ENCODE assay signal across 21 cellular contexts in genomic region chr16:23771027-23771426, GRCh38. TPM values are rescaled to one million over a fixed set of nuclear protein-coding genes. Genes with fewer than 3 reads are reported as not detected.
DNase-seq lines count a peak whose midpoint lies in the region; ATAC-seq, FAIRE-seq and TF ChIP-seq lines count a peak whose summit lies in the region.
"Had no signal": no experiment of that assay in that cellular context is flagged by ENCODE, and none has a peak within 500 bp of the region (broad histone marks: within the 10 kb centered on the region; RNA-seq: fewer than 3 reads in every experiment).

No MANE protein-coding gene starts in this region.

- no peaks in the 10 kb centered on the region for H3K9me1 ChIP-seq in keratinocyte (ENCODE audit: control insufficient read depth, extremely low read depth, insufficient read depth, low read length)

- H3K27me3 ChIP-seq in PC-3 (ENCODE audit: low read length) (peaks cover 11% of the 10 kb centered on the region), bronchial epithelial cell (ENCODE audit: control insufficient read depth, insufficient read depth, low read length) (no peaks in the 10 kb centered on the region), keratinocyte (ENCODE audit: control insufficient read depth, extremely low read depth, insufficient read depth, low read length) (no peaks in the 10 kb centered on the region), MG63 (no peaks in the 10 kb centered on the region; the same call in 1 of the 2 replicates), sigmoid colon (no peaks in the 10 kb centered on the region)

- TF ChIP-seq POLR2A in sigmoid colon (IDR thresholded peaks at IDR 0.05), result no peak

- intact Hi-C loops in PC-3 (cut with micrococcal nuclease), result no loop called here
- intact Hi-C loops in sigmoid colon (cut with DNase I), result no loop called here

- no peak overlapping the region for H3K27ac ChIP-seq in PC-3 (ENCODE audit: low read length)
- H3K27ac ChIP-seq in keratinocyte (ENCODE audit: control insufficient read depth, insufficient read depth, low read length), result peak overlapping the region; percentile 78
- peak overlapping the region in 14 of 21 experiments; percentile 3 to 77 (median 44) for H3K27ac ChIP-seq in skin epidermis
- no peak overlapping the region for H3K27ac ChIP-seq in sigmoid colon

- dilution Hi-C loops in keratinocyte (cut with MboI; ENCODE audit: extremely low pct_ligation_motif_present, low sequenced_read_pairs), result no loop called here

- H3K4me2 ChIP-seq in PC-3 (ENCODE audit: low read length), result no peak overlapping the region
- peak overlapping the region; percentile 46 for H3K4me2 ChIP-seq in keratinocyte (ENCODE audit: control insufficient read depth, extremely low read depth, insufficient read depth, low read depth, low read length)

- BruUV-seq in PC-3 (replicated peaks; lab: Mats Ljungman, UMichigan), result no TSS peak

- no peak for ATAC-seq in PC-3
- ATAC-seq in GM18867 (IDR thresholded peaks at IDR 0.05; ENCODE audit: unreplicated experiment), result no peak

- H3F3A ChIP-seq in PC-3 (ENCODE audit: low read length, unreplicated experiment), result no peaks in the 10 kb centered on the region

- H3K9me2 ChIP-seq in PC-3 (replicated peaks; ENCODE audit: low read length), result no peaks in the 10 kb centered on the region

- DNase-seq in PC-3 (peak; percentile 4), bronchial epithelial cell (ENCODE audit: low read depth) (peak; percentile 89), keratinocyte (ENCODE audit: low read depth, low spot score) (no peak), MG63 (no peak), kidney tubule cell (ENCODE audit: low spot score) (no peak), sigmoid colon (no peak)
- DNase-seq: ACHN, AML-193, COR-L47, NCI-H1092, NCI-H146, NCI-H2081 treated with DMSO at 0.1 percent for 48 hours, NCI-H510A treated with DMSO at 0.1 percent for 48 hours, NCI-H82, SHP77 treated with DMSO at 0.1 percent for 48 hours had no signal

- H3K9me3 ChIP-seq in PC-3 (ENCODE audit: low read length) (no peaks in the 10 kb centered on the region), keratinocyte (ENCODE audit: control insufficient read depth, low read depth, low read length) (no peaks in the 10 kb centered on the region), MG63 (no peaks in the 10 kb centered on the region), sigmoid colon (no peaks in the 10 kb centered on the region)
- H3K9me3 ChIP-seq: HAP-1 had no signal

- H3K9ac ChIP-seq in PC-3 (ENCODE audit: low read length), result no peak overlapping the region
- H3K9ac ChIP-seq in keratinocyte (ENCODE audit: control insufficient read depth, extremely low read depth, insufficient read depth, low read length), result peak overlapping the region; percentile 60

- FAIRE-seq in bronchial epithelial cell (lab: Jason Lieb, UNC), result no peak
- peak; percentile 92 for FAIRE-seq in keratinocyte (lab: Jason Lieb, UNC)
- FAIRE-seq: HTR-8/SVneo had no signal

- no peaks in the 10 kb centered on the region for H3K4me1 ChIP-seq in PC-3 (ENCODE audit: insufficient read depth, low read length)
- H3K4me1 ChIP-seq in keratinocyte (ENCODE audit: control insufficient read depth, extremely low read depth, insufficient read depth, low read length), result peaks cover 31% of the 10 kb centered on the region
- H3K4me1 ChIP-seq in sigmoid colon, result no peaks in the 10 kb centered on the region
- H3K4me1 ChIP-seq: HAP-1 had no signal

- WGBS in sigmoid colon, 2 donors, result 82 to 84% methylated on average over 8 of the region's 8 CpGs

- CTCF ChIA-PET in PC-3 (lab: Charles Lee), result no interaction called here

- H3K79me2 ChIP-seq in PC-3 (ENCODE audit: low read length) (no peaks in the 10 kb centered on the region), keratinocyte (ENCODE audit: control insufficient read depth, insufficient read depth, low read length) (no peaks in the 10 kb centered on the region)

- POLR2A ChIA-PET in PC-3 (lab: Charles Lee; ENCODE audit: unreplicated experiment), result no interaction called here

- no peak for TF ChIP-seq EP300 in sigmoid colon (IDR thresholded peaks at IDR 0.05)

- no peak for TF ChIP-seq CTCF in PC-3 (conservative IDR thresholded peaks at IDR 0.05; ENCODE audit: low read depth, low read length)
- TF ChIP-seq CTCF in bronchial epithelial cell (IDR thresholded peaks at IDR 0.05; ENCODE audit: insufficient read depth, low read length, severe bottlenecking), result no peak
- TF ChIP-seq CTCF in keratinocyte (optimal IDR thresholded peaks at IDR 0.05 in 1 of 3, IDR thresholded peaks at IDR 0.05 in 1 of 3, conservative IDR thresholded peaks at IDR 0.05 in 1 of 3; ENCODE audit: extremely low read depth in 1 of 3, insufficient read depth in 2 of 3, low read length in 3 of 3), result no peak
- TF ChIP-seq CTCF in sigmoid colon (IDR thresholded peaks at IDR 0.05), result no peak

- H3K36me3 ChIP-seq in PC-3 (ENCODE audit: low read depth, low read length) (no peaks in the 10 kb centered on the region), bronchial epithelial cell (ENCODE audit: control insufficient read depth, insufficient read depth, low read length) (no peaks in the 10 kb centered on the region), keratinocyte (ENCODE audit: control insufficient read depth in 2 of 2, extremely low read depth in 1 of 2, insufficient read depth in 2 of 2, low read length in 2 of 2) (no peaks in the 10 kb centered on the region), MG63 (no peaks in the 10 kb centered on the region), sigmoid colon (no peaks in the 10 kb centered on the region)
- H3K36me3 ChIP-seq: HAP-1 had no signal

- no peaks in the 10 kb centered on the region for H4K20me1 ChIP-seq in PC-3 (ENCODE audit: low read length)
- no peaks in the 10 kb centered on the region for H4K20me1 ChIP-seq in keratinocyte (ENCODE audit: control insufficient read depth, extremely low read depth, insufficient read depth, low read length)

- no peak overlapping the region for H3K4me3 ChIP-seq in PC-3 (ENCODE audit: low read length)
- H3K4me3 ChIP-seq in bronchial epithelial cell (ENCODE audit: low read depth, low read length), result no peak overlapping the region
- peak overlapping the region in 2 of 3 experiments; percentile 11 to 17 for H3K4me3 ChIP-seq in keratinocyte (ENCODE audit: control insufficient read depth in 2 of 3, extremely low read depth in 1 of 3, insufficient read depth in 2 of 3, low read depth in 1 of 3, low read length in 3 of 3)
- no peak overlapping the region for H3K4me3 ChIP-seq in skin epidermis
- H3K4me3 ChIP-seq in MG63, result no peak overlapping the region
- no peak overlapping the region for H3K4me3 ChIP-seq in sigmoid colon
- H3K4me3 ChIP-seq: HAP-1 had no signal

- no peak overlapping the region for H2AFZ ChIP-seq in PC-3 (ENCODE audit: low read length)
- H2AFZ ChIP-seq in keratinocyte (ENCODE audit: control insufficient read depth, low read length), result no peak overlapping the region

RNA-seq across cellular contexts. Expression of gene CHP2, which starts 16.2 kb away (rescaled TPM):
- total RNA-seq in PC-3 (2014; rRNA removed) (not detected in 2 replicates), bronchial epithelial cell (0.26 and 0.38 TPM in 2 replicates), sigmoid colon (under 1 TPM in 1 of 4 donors, not detected in 3; 0.28 TPM)
- polyA plus RNA-seq in keratinocyte (0.07 to 0.22 TPM (median 0.20 TPM) in 3 replicates), sigmoid colon (100 to 1,000 TPM in 2 of 3 donors, 10 to 100 TPM in 1; 57.9 to 385 (median 289) TPM)
- 1.3 TPM for polyA plus RNA-seq in keratinocyte (2011; ENCODE audit: low read depth)
- polyA plus RNA-seq in keratinocyte (2011; cell fraction: cytosol; rRNA removed), result 0.09 and 0.10 TPM in 2 replicates
- polyA plus RNA-seq in keratinocyte (2011; cell fraction: nucleus; rRNA removed), result 0.14 and 0.16 TPM in 2 replicates
- 0.08 and 1.3 TPM in 2 replicates for polyA plus RNA-seq in keratinocyte (2012; ENCODE audit: low replicate concordance)
- 0.16 TPM in 1 of 3 replicates, not detected in the others for polyA minus RNA-seq in keratinocyte
- polyA minus RNA-seq in keratinocyte (2011; cell fraction: cytosol; rRNA and poly(A)+ RNA removed), result not detected
- polyA minus RNA-seq in keratinocyte (2011; cell fraction: nucleus; rRNA and poly(A)+ RNA removed), result 0.21 TPM in 1 of 2 replicates, not detected in the other
- not detected in 2 replicates for total RNA-seq in MG63 (2014; rRNA removed; shearing (Covaris generic); ENCODE audit: low replicate concordance)
- polyA plus RNA-seq: CD14-positive monocyte, IgD-negative memory B cell had no signal

RNA-seq across cellular contexts. Expression of gene ERN2, which starts 58.0 kb away (rescaled TPM):
- not detected in 2 replicates for total RNA-seq in PC-3 (2014; rRNA removed)
- 0.26 and 2.2 TPM in 2 replicates for total RNA-seq in bronchial epithelial cell
- not detected in 3 replicates for polyA plus RNA-seq in keratinocyte
- polyA plus RNA-seq in keratinocyte (2011; ENCODE audit: low read depth), result not detected
- polyA plus RNA-seq in keratinocyte (2011; cell fraction: cytosol; rRNA removed), result not detected in 2 replicates
- not detected in 2 replicates for polyA plus RNA-seq in keratinocyte (2011; cell fraction: nucleus; rRNA removed)
- polyA plus RNA-seq in keratinocyte (2012; ENCODE audit: low replicate concordance), result not detected in 2 replicates
- 2.0 to 6.2 TPM (median 2.8 TPM) in 3 replicates for polyA minus RNA-seq in keratinocyte
- not detected for polyA minus RNA-seq in keratinocyte (2011; cell fraction: cytosol; rRNA and poly(A)+ RNA removed)
- 5.9 and 11.6 TPM in 2 replicates for polyA minus RNA-seq in keratinocyte (2011; cell fraction: nucleus; rRNA and poly(A)+ RNA removed)
- not detected in 2 replicates for total RNA-seq in MG63 (2014; rRNA removed; shearing (Covaris generic); ENCODE audit: low replicate concordance)
- 1 to 10 TPM in 1 of 4 donors, under 1 TPM in 1, not detected in 2; 0.36 to 1.9 TPM for total RNA-seq in sigmoid colon
- 100 to 1,000 TPM in 1 of 3 donors, 10 to 100 TPM in 2; 19.9 to 123 (median 33.0) TPM for polyA plus RNA-seq in sigmoid colon
- polyA plus RNA-seq: CD14-positive monocyte, IgD-negative memory B cell had no signal

Comparison
In these comparisons a context has a peak if more than half of its experiments do, and no peak if none do; other contexts are left out.
1. DNase-seq: peak in PC-3 (single experiment) and bronchial epithelial cell (single experiment); none in keratinocyte (single experiment), MG63 (single experiment), kidney tubule cell (single experiment) and sigmoid colon (single experiment).
2. H3K27ac ChIP-seq: peak in keratinocyte (single experiment) and skin epidermis (14 of 21); none in PC-3 (single experiment) and sigmoid colon (0 of 4).
3. H3K4me3 ChIP-seq: peak in keratinocyte (2 of 3); none in PC-3 (single experiment), bronchial epithelial cell (single experiment), skin epidermis (0 of 7), MG63 (single experiment) and sigmoid colon (0 of 4).